Comparison of ENCODE assay signal across 7 cellular contexts in genomic region chr9:134325813-134326753, GRCh38. TPM values are rescaled to one million over a fixed set of nuclear protein-coding genes. Genes with fewer than 3 reads are reported as not detected.
A peak's percentile ranks its signal among the peaks of the same experiment; 100 is the strongest.
DNase-seq lines count a peak whose midpoint lies in the region; ATAC-seq, FAIRE-seq and TF ChIP-seq lines count a peak whose summit lies in the region.

Gene RXRA, plus strand, starts transcription at chr9:134326455. Its CDS starts 177 bp downstream, at chr9:134326632.

- no peaks in the 10 kb centered on the region for H3K9me3 ChIP-seq in keratinocyte (ENCODE audit: control insufficient read depth, low read depth, low read length)
- no peaks in the 10 kb centered on the region for H3K9me3 ChIP-seq in spleen

- H3K36me3 ChIP-seq in keratinocyte (ENCODE audit: control insufficient read depth in 2 of 2, extremely low read depth in 1 of 2, insufficient read depth in 2 of 2, low read length in 2 of 2), result no peaks in the 10 kb centered on the region
- no peaks in the 10 kb centered on the region for H3K36me3 ChIP-seq in spleen

- dilution Hi-C loops in keratinocyte (cut with MboI; ENCODE audit: extremely low pct_ligation_motif_present, low sequenced_read_pairs), result no loop called here

- H3K4me2 ChIP-seq in keratinocyte (ENCODE audit: control insufficient read depth, extremely low read depth, insufficient read depth, low read depth, low read length), result peak within 1 kb of the TSS; percentile 89

- DNase-seq in GM13977 (ENCODE audit: low spot score) (peak; percentile 88), NCI-H128 (lab: John Stamatoyannopoulos, UW; ENCODE audit: unreplicated experiment) (peak; percentile 46), chondrocyte (ENCODE audit: low spot score) (no peak), keratinocyte (ENCODE audit: low read depth, low spot score) (no peak), spleen (peak; percentile 94)
- DNase-seq in activated CD4-positive, alpha-beta T cell treated with anti-CD3 and anti-CD28 coated beads for 1 hour, result peak; percentile 64

- in situ Hi-C loops in GM13977 (cut with MboI; ENCODE audit: low pct_unique_long_range_greater_than_20kb, low sequenced_read_pairs, unreplicated experiment), result no loop called here

- H3K9ac ChIP-seq in keratinocyte (ENCODE audit: control insufficient read depth, extremely low read depth, insufficient read depth, low read length), result peak within 1 kb of the TSS; percentile 85

- intact Hi-C loops in spleen (cut with DNase I; ENCODE audit: low total_unique reads), result loop anchor here (10.0 kb wide), 1 partner anchor 151 kb away; no protein-coding TSS in a partner anchor

- H3K36me3 Mint-ChIP-seq in chondrocyte (ENCODE audit: low read depth), result no peaks in the 10 kb centered on the region

- peak within 1 kb of the TSS; percentile 85 for H3K27ac ChIP-seq in keratinocyte (ENCODE audit: control insufficient read depth, insufficient read depth, low read length)
- peak within 1 kb of the TSS; percentile 58 to 93 (median 88) for H3K27ac ChIP-seq in spleen

- peak within 1 kb of the TSS; percentile 76 for H2AFZ ChIP-seq in keratinocyte (ENCODE audit: control insufficient read depth, low read length)

- H3K4me1 ChIP-seq in keratinocyte (ENCODE audit: control insufficient read depth, extremely low read depth, insufficient read depth, low read length) (peaks cover 43% of the 10 kb centered on the region), spleen (peaks cover 12 to 78% (median 56%) of the 10 kb centered on the region in 6 donors)

- peaks cover 43% of the 10 kb centered on the region for H3K79me2 ChIP-seq in keratinocyte (ENCODE audit: control insufficient read depth, insufficient read depth, low read length)

- WGBS in spleen, 5 donors, result 0 to 1% (median 0%) methylated on average over 1 to 164 of the region's 164 CpGs

- H4K20me1 ChIP-seq in keratinocyte (ENCODE audit: control insufficient read depth, extremely low read depth, insufficient read depth, low read length), result peaks cover 16% of the 10 kb centered on the region

- peaks cover 9% of the 10 kb centered on the region for H3K9me1 ChIP-seq in keratinocyte (ENCODE audit: control insufficient read depth, extremely low read depth, insufficient read depth, low read length)

- peaks cover 59% of the 10 kb centered on the region for H3K4me1 Mint-ChIP-seq in chondrocyte (ENCODE audit: low read depth)

- peak in 1 of 3 donors; percentile 69 for TF ChIP-seq POLR2A in spleen (IDR thresholded peaks at IDR 0.05)

- ATAC-seq in HG03342 (IDR thresholded peaks at IDR 0.05; ENCODE audit: unreplicated experiment), result no peak

- no peak for FAIRE-seq in keratinocyte (lab: Jason Lieb, UNC)

- H3K27ac Mint-ChIP-seq in chondrocyte (ENCODE audit: unreplicated experiment), result peak within 1 kb of the TSS; percentile 85

- H3K4me3 Mint-ChIP-seq in chondrocyte (ENCODE audit: unreplicated experiment), result peak within 1 kb of the TSS; percentile 81

- H3K27me3 ChIP-seq in keratinocyte (ENCODE audit: control insufficient read depth, extremely low read depth, insufficient read depth, low read length), result no peaks in the 10 kb centered on the region
- peaks cover 0 to 6% (median 0%) of the 10 kb centered on the region in 7 donors for H3K27me3 ChIP-seq in spleen (replicated peaks in 1 of 7)

- H3K9me3 Mint-ChIP-seq in chondrocyte (ENCODE audit: low read depth), result no peaks in the 10 kb centered on the region

- peak within 1 kb of the TSS; percentile 73 to 93 (median 84) for H3K4me3 ChIP-seq in keratinocyte (ENCODE audit: control insufficient read depth in 2 of 3, extremely low read depth in 1 of 3, insufficient read depth in 2 of 3, low read depth in 1 of 3, low read length in 3 of 3)
- peak within 1 kb of the TSS; percentile 53 to 86 (median 68) for H3K4me3 ChIP-seq in spleen

- TF ChIP-seq CTCF in GM13977 (IDR thresholded peaks at IDR 0.05; ENCODE audit: extremely low read depth, insufficient read depth, missing control alignments) (peak; percentile 38), chondrocyte (IDR thresholded peaks at IDR 0.05) (peak; percentile 62), keratinocyte (optimal IDR thresholded peaks at IDR 0.05 in 1 of 3, IDR thresholded peaks at IDR 0.05 in 1 of 3, conservative IDR thresholded peaks at IDR 0.05 in 1 of 3; ENCODE audit: extremely low read depth in 1 of 3, insufficient read depth in 2 of 3, low read length in 3 of 3) (no peak), spleen (IDR thresholded peaks at IDR 0.05 in 8 of 11, conservative IDR thresholded peaks at IDR 0.05 in 3 of 11) (peak in 6 of 11 experiments; percentile 18 to 52 (median 40))

- H3K27me3 Mint-ChIP-seq in chondrocyte (ENCODE audit: low read depth), result no peaks in the 10 kb centered on the region

RNA-seq across cellular contexts. Expression of gene RXRA, which starts in this region (rescaled TPM):
- total RNA-seq in chondrocyte, result 27.3 to 28.2 TPM (median 27.9 TPM) in 3 replicates
- polyA plus RNA-seq in keratinocyte, result 9.7 to 17.2 TPM (median 16.7 TPM) in 3 replicates
- 15.9 TPM for polyA plus RNA-seq in keratinocyte (2011; ENCODE audit: low read depth)
- 10.5 and 21.8 TPM in 2 replicates for polyA plus RNA-seq in keratinocyte (2011; cell fraction: cytosol; rRNA removed)
- polyA plus RNA-seq in keratinocyte (2011; cell fraction: nucleus; rRNA removed), result 19.4 and 29.5 TPM in 2 replicates
- 30.5 and 34.7 TPM in 2 replicates for polyA plus RNA-seq in keratinocyte (2012; ENCODE audit: low replicate concordance)
- polyA minus RNA-seq in keratinocyte, result 19.2 to 55.3 TPM (median 30.6 TPM) in 3 replicates
- polyA minus RNA-seq in keratinocyte (2011; cell fraction: cytosol; rRNA and poly(A)+ RNA removed), result 50.6 TPM
- 26.7 and 27.5 TPM in 2 replicates for polyA minus RNA-seq in keratinocyte (2011; cell fraction: nucleus; rRNA and poly(A)+ RNA removed)
- 100 to 1,000 TPM in 2 of 7 donors, 10 to 100 TPM in 5; 67.7 to 116 (median 95.6) TPM for total RNA-seq in spleen
- 10 to 100 TPM; 10.9 to 40.4 (median 11.9) TPM for polyA plus RNA-seq in spleen

Comparison
In these comparisons a context has a peak if more than half of its experiments do, and no peak if none do; other contexts are left out.
1. DNase-seq: peak in GM13977 (single experiment), NCI-H128 (single experiment), activated CD4-positive, alpha-beta T cell treated with anti-CD3 and anti-CD28 coated beads for 1 hour (single experiment) and spleen (single experiment); none in chondrocyte (single experiment) and keratinocyte (single experiment).
2. CTCF ChIP-seq: peak in GM13977 (single experiment), chondrocyte (single experiment) and spleen (6 of 11); none in keratinocyte (0 of 3).